Comparison of ENCODE assay signal across 8 cellular contexts in genomic region chr6:27826612-27826985, GRCh38.
DNase-seq lines count a peak whose midpoint lies in the region; ATAC-seq and TF ChIP-seq lines count a peak whose summit lies in the region.
"Not testable (repeated sequence)": the region's sequence is repeated elsewhere in the genome, so short reads cannot be mapped to it uniquely, and the experiment has no call there.

No MANE protein-coding gene starts in this region.

- DNase-seq in T-helper 2 cell treated with Interferon-gamma antibody and Interleukin-4, amounts not matched to agents 5 μg/mL and 100 μg/mL, for 36 hours (ENCODE audit: low spot score); activated CD8-positive, alpha-beta T cell treated with anti-CD3 and anti-CD28 coated beads for 36 hours; activated naive CD4-positive, alpha-beta T cell treated with anti-CD3 and anti-CD28 coated beads for 36 hours; chondrocyte (ENCODE audit: low spot score); naive thymus-derived CD4-positive, alpha-beta T cell; stimulated activated effector memory CD8-positive, alpha-beta T cell treated with anti-CD3 and anti-CD28 coated beads, Interleukin-12 subunit alpha, Interleukin-12 subunit beta, amount 100 ng/mL, for 72 hours (ENCODE audit: low spot score in 2 of 2): not testable (repeated sequence)

- peaks cover 8 to 11% of the 10 kb centered on the region in 2 donors for H3K4me1 ChIP-seq in naive thymus-derived CD4-positive, alpha-beta T cell (ENCODE audit: control insufficient read depth in 2 of 2, insufficient read depth in 2 of 2, low read length in 2 of 2)

- intact Hi-C loops in activated CD8-positive, alpha-beta T cell treated with anti-CD3 and anti-CD28 coated beads for 36 hours (cut with micrococcal nuclease); activated naive CD4-positive, alpha-beta T cell treated with anti-CD3 and anti-CD28 coated beads for 36 hours (cut with micrococcal nuclease); naive thymus-derived CD4-positive, alpha-beta T cell (cut with micrococcal nuclease): not testable (repeated sequence)

- not testable (repeated sequence) for H3K4me3 ChIP-seq in naive thymus-derived CD4-positive, alpha-beta T cell (ENCODE audit: low read length)

- TF ChIP-seq CTCF in C4-2B (conservative IDR thresholded peaks at IDR 0.05); activated CD8-positive, alpha-beta T cell treated with anti-CD3 and anti-CD28 coated beads for 36 hours (IDR thresholded peaks at IDR 0.05); chondrocyte (IDR thresholded peaks at IDR 0.05): not testable (repeated sequence)

- POLR2A ChIA-PET in activated CD8-positive, alpha-beta T cell treated with anti-CD3 and anti-CD28 coated beads for 36 hours (lab: Charles Lee): interaction anchor here (0.6 kb wide), 1 partner anchor 12 kb away, joined by 3 read pairs; a partner anchor contains a TSS
- POLR2A ChIA-PET in naive thymus-derived CD4-positive, alpha-beta T cell (lab: Charles Lee): interaction anchor here (0.9 kb wide), 1 partner anchor 10 kb away, joined by 6 read pairs; no protein-coding TSS in a partner anchor

- not testable (repeated sequence) for H3K36me3 ChIP-seq in KOPT-K1 (ENCODE audit: insufficient read depth, low read length); naive thymus-derived CD4-positive, alpha-beta T cell (ENCODE audit: control insufficient read depth in 2 of 3, insufficient read depth in 3 of 3, low read length in 3 of 3)

- peak overlapping the region; percentile 84 for H3K4me3 Mint-ChIP-seq in T-helper 2 cell treated with Interferon-gamma antibody and Interleukin-4, amounts not matched to agents 5 μg/mL and 100 μg/mL, for 36 hours
- not testable (repeated sequence) for H3K4me3 Mint-ChIP-seq in activated CD8-positive, alpha-beta T cell treated with anti-CD3 and anti-CD28 coated beads for 36 hours; chondrocyte (ENCODE audit: unreplicated experiment)
- peak overlapping the region; percentile 3 for H3K4me3 Mint-ChIP-seq in activated naive CD4-positive, alpha-beta T cell treated with anti-CD3 and anti-CD28 coated beads for 36 hours
- H3K4me3 Mint-ChIP-seq in naive thymus-derived CD4-positive, alpha-beta T cell: peak overlapping the region in 6 of 10 donors; percentile 8 to 99 (median 44)
- H3K4me3 Mint-ChIP-seq in stimulated activated effector memory CD8-positive, alpha-beta T cell treated with anti-CD3 and anti-CD28 coated beads, Interleukin-12 subunit alpha, Interleukin-12 subunit beta, amount 100 ng/mL, for 72 hours: peak overlapping the region; percentile 78

- H3K27me3 Mint-ChIP-seq in T-helper 2 cell treated with Interferon-gamma antibody and Interleukin-4, amounts not matched to agents 5 μg/mL and 100 μg/mL, for 36 hours (ENCODE audit: low read depth); activated CD8-positive, alpha-beta T cell treated with anti-CD3 and anti-CD28 coated beads for 36 hours; activated naive CD4-positive, alpha-beta T cell treated with anti-CD3 and anti-CD28 coated beads for 36 hours (ENCODE audit: low read depth); chondrocyte (ENCODE audit: low read depth); naive thymus-derived CD4-positive, alpha-beta T cell: not testable (repeated sequence)

- H3K27ac ChIP-seq in C4-2B (peak overlapping the region; percentile 33; the same call in 1 of the 2 replicates), KOPT-K1 (ENCODE audit: low read depth, low read length, poor library complexity, severe bottlenecking) (peak overlapping the region; percentile 96)
- H3K27ac ChIP-seq in naive thymus-derived CD4-positive, alpha-beta T cell (ENCODE audit: low read depth, low read length): not testable (repeated sequence)

- not testable (repeated sequence) for H3K9me3 ChIP-seq in KOPT-K1 (ENCODE audit: insufficient read depth, low read length, poor library complexity, severe bottlenecking); naive thymus-derived CD4-positive, alpha-beta T cell (ENCODE audit: control insufficient read depth in 2 of 3, low read length in 3 of 3)

- H3K9me3 Mint-ChIP-seq in T-helper 2 cell treated with Interferon-gamma antibody and Interleukin-4, amounts not matched to agents 5 μg/mL and 100 μg/mL, for 36 hours; activated CD8-positive, alpha-beta T cell treated with anti-CD3 and anti-CD28 coated beads for 36 hours; activated naive CD4-positive, alpha-beta T cell treated with anti-CD3 and anti-CD28 coated beads for 36 hours; chondrocyte (ENCODE audit: low read depth); stimulated activated effector memory CD8-positive, alpha-beta T cell treated with anti-CD3 and anti-CD28 coated beads, Interleukin-12 subunit alpha, Interleukin-12 subunit beta, amount 100 ng/mL, for 72 hours: not testable (repeated sequence)
- H3K9me3 Mint-ChIP-seq in naive thymus-derived CD4-positive, alpha-beta T cell: peaks cover 0 to 14% (median 0%) of the 10 kb centered on the region in 11 donors

- not testable (repeated sequence) for H3K27me3 ChIP-seq in naive thymus-derived CD4-positive, alpha-beta T cell (ENCODE audit: control insufficient read depth in 2 of 2, insufficient read depth in 2 of 2, low read length in 2 of 2)

- peak overlapping the region; percentile 93 for H3K27ac Mint-ChIP-seq in T-helper 2 cell treated with Interferon-gamma antibody and Interleukin-4, amounts not matched to agents 5 μg/mL and 100 μg/mL, for 36 hours
- H3K27ac Mint-ChIP-seq in activated CD8-positive, alpha-beta T cell treated with anti-CD3 and anti-CD28 coated beads for 36 hours: peak overlapping the region; percentile 57
- H3K27ac Mint-ChIP-seq in activated naive CD4-positive, alpha-beta T cell treated with anti-CD3 and anti-CD28 coated beads for 36 hours: peak overlapping the region; percentile 25
- H3K27ac Mint-ChIP-seq in chondrocyte (ENCODE audit: unreplicated experiment): peak overlapping the region; percentile 59
- peak overlapping the region in 2 of 9 donors; percentile 59 to 89 for H3K27ac Mint-ChIP-seq in naive thymus-derived CD4-positive, alpha-beta T cell
- not testable (repeated sequence) for H3K27ac Mint-ChIP-seq in stimulated activated effector memory CD8-positive, alpha-beta T cell treated with anti-CD3 and anti-CD28 coated beads, Interleukin-12 subunit alpha, Interleukin-12 subunit beta, amount 100 ng/mL, for 72 hours

- ATAC-seq in activated CD8-positive, alpha-beta T cell treated with anti-CD3 and anti-CD28 coated beads for 36 hours; naive thymus-derived CD4-positive, alpha-beta T cell; stimulated activated effector memory CD8-positive, alpha-beta T cell treated with anti-CD3 and anti-CD28 coated beads, Interleukin-12 subunit alpha, Interleukin-12 subunit beta, amount 100 ng/mL, for 72 hours: not testable (repeated sequence)

- CTCF ChIA-PET in activated CD8-positive, alpha-beta T cell treated with anti-CD3 and anti-CD28 coated beads for 36 hours (lab: Charles Lee); activated naive CD4-positive, alpha-beta T cell treated with anti-CD3 and anti-CD28 coated beads for 36 hours (lab: Charles Lee); naive thymus-derived CD4-positive, alpha-beta T cell (lab: Charles Lee): not testable (repeated sequence)

- H3K36me3 Mint-ChIP-seq in T-helper 2 cell treated with Interferon-gamma antibody and Interleukin-4, amounts not matched to agents 5 μg/mL and 100 μg/mL, for 36 hours (ENCODE audit: low read depth): peaks cover 14% of the 10 kb centered on the region
- not testable (repeated sequence) for H3K36me3 Mint-ChIP-seq in activated CD8-positive, alpha-beta T cell treated with anti-CD3 and anti-CD28 coated beads for 36 hours (ENCODE audit: low read depth); activated naive CD4-positive, alpha-beta T cell treated with anti-CD3 and anti-CD28 coated beads for 36 hours (ENCODE audit: low read depth); chondrocyte (ENCODE audit: low read depth)
- peaks cover 0 to 11% (median 0%) of the 10 kb centered on the region in 5 donors for H3K36me3 Mint-ChIP-seq in naive thymus-derived CD4-positive, alpha-beta T cell
- H3K36me3 Mint-ChIP-seq in stimulated activated effector memory CD8-positive, alpha-beta T cell treated with anti-CD3 and anti-CD28 coated beads, Interleukin-12 subunit alpha, Interleukin-12 subunit beta, amount 100 ng/mL, for 72 hours: peaks cover 40% of the 10 kb centered on the region

- H3K4me1 Mint-ChIP-seq in T-helper 2 cell treated with Interferon-gamma antibody and Interleukin-4, amounts not matched to agents 5 μg/mL and 100 μg/mL, for 36 hours (ENCODE audit: low read depth): peaks cover 45% of the 10 kb centered on the region
- H3K4me1 Mint-ChIP-seq in activated CD8-positive, alpha-beta T cell treated with anti-CD3 and anti-CD28 coated beads for 36 hours (ENCODE audit: low read depth): peaks cover 31% of the 10 kb centered on the region
- H3K4me1 Mint-ChIP-seq in activated naive CD4-positive, alpha-beta T cell treated with anti-CD3 and anti-CD28 coated beads for 36 hours (ENCODE audit: low read depth): peaks cover 32% of the 10 kb centered on the region
- H3K4me1 Mint-ChIP-seq in chondrocyte (ENCODE audit: low read depth): peaks cover 38% of the 10 kb centered on the region
- H3K4me1 Mint-ChIP-seq in naive thymus-derived CD4-positive, alpha-beta T cell: peaks cover 15 to 61% (median 42%) of the 10 kb centered on the region in 7 donors
- H3K4me1 Mint-ChIP-seq in stimulated activated effector memory CD8-positive, alpha-beta T cell treated with anti-CD3 and anti-CD28 coated beads, Interleukin-12 subunit alpha, Interleukin-12 subunit beta, amount 100 ng/mL, for 72 hours: peaks cover 39% of the 10 kb centered on the region
